Comparison of ENCODE assay signal across 13 cellular contexts in the genomic region with DNA sequence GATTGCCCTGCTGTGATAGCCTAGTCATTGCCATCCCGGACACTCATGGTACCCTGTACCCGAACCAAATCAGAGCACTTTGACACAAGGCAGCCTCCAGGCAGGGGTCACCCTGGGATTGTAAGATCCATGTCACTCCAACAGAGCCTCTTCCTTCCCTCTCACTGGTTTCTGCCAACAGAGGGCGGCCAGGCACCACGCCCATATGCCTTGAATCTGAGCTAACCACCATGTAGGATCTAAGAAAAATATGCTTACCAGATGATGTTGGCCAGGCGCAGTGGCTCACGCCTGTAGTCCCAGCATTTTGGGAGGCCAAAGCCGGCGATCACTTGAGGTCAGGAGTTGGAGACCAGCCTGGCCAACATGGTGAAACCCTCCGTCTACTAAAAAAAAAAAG.
DNase-seq lines count a peak whose midpoint lies in the region; ATAC-seq, FAIRE-seq and TF ChIP-seq lines count a peak whose summit lies in the region.
"Had no signal": no experiment of that assay in that cellular context is flagged by ENCODE, and none has a peak within 500 bp of the region (broad histone marks: within the 10 kb centered on the region; RNA-seq: fewer than 3 reads in every experiment).

No MANE protein-coding gene starts in this region.

- H3K27me3 ChIP-seq in endothelial cell of umbilical vein (ENCODE audit: control insufficient read depth in 2 of 2, insufficient read depth in 2 of 2, low read length in 2 of 2), result no peaks in the 10 kb centered on the region
- no peaks in the 10 kb centered on the region for H3K27me3 ChIP-seq in transverse colon

- no peaks in the 10 kb centered on the region for H3K79me2 ChIP-seq in endothelial cell of umbilical vein (ENCODE audit: control insufficient read depth, insufficient read depth, low read length)

- no peak overlapping the region for H3K4me2 ChIP-seq in endothelial cell of umbilical vein (ENCODE audit: insufficient read depth, low read length)

- TF ChIP-seq CTCF in endothelial cell of umbilical vein (IDR thresholded peaks at IDR 0.05; ENCODE audit: extremely low read depth in 1 of 2, insufficient read depth in 1 of 2, low read depth in 1 of 2, low read length in 2 of 2), result no peak
- TF ChIP-seq CTCF in natural killer cell (IDR thresholded peaks at IDR 0.05), result no peak
- TF ChIP-seq CTCF in transverse colon (IDR thresholded peaks at IDR 0.05), result no peak

- H3K27me3 Mint-ChIP-seq in natural killer cell (ENCODE audit: low read depth in 2 of 2), result peaks cover 0 to 8% of the 10 kb centered on the region in 2 donors
- H3K27me3 Mint-ChIP-seq: activated T-cell treated with anti-CD3 and anti-CD28 coated beads, Interleukin-2, amount 50 U/mL, for 24 hours had no signal

- H3K4me1 ChIP-seq in endothelial cell of umbilical vein (ENCODE audit: control insufficient read depth, extremely low read depth, insufficient read depth, low read length) (no peaks in the 10 kb centered on the region), transverse colon (no peaks in the 10 kb centered on the region)

- dilution Hi-C loops in endothelial cell of umbilical vein (cut with MboI; ENCODE audit: extremely low pct_ligation_motif_present, low sequenced_read_pairs), result no loop called here

- CTCF ChIA-PET in endothelial cell of umbilical vein (lab: Charles Lee), result interaction anchor here (0.5 to 0.9 kb wide), 3 partner anchors 17 to 332 kb away, joined by 3 to 4 read pairs (median 4); no protein-coding TSS in a partner anchor

- no peak overlapping the region for H3K4me3 Mint-ChIP-seq in natural killer cell
- H3K4me3 Mint-ChIP-seq: activated T-cell treated with anti-CD3 and anti-CD28 coated beads, Interleukin-2, amount 50 U/mL, for 24 hours had no signal

- no peaks in the 10 kb centered on the region for H3K4me1 Mint-ChIP-seq in natural killer cell

- H2AFZ ChIP-seq in endothelial cell of umbilical vein (ENCODE audit: low read depth, low read length), result no peak overlapping the region

- in situ Hi-C loops in ACHN (cut with HindIII; ENCODE audit: low pct_ligation_motif_present, low pct_unique_long_range_greater_than_20kb, low sequenced_read_pairs), result no loop called here
- in situ Hi-C loops in transverse colon (cut with MboI; ENCODE audit: low pct_ligation_motif_present in 1 of 4, low pct_unique_long_range_greater_than_20kb in 1 of 4, low sequenced_read_pairs in 3 of 4), result loop anchor here in 1 of 4 donors (25.0 kb wide), 1 partner anchor 112 kb away; no protein-coding TSS in a partner anchor

- WGBS in transverse colon (ENCODE audit: low coverage in 1 of 2), 2 donors, result 94 to 99% methylated on average over 8 to 9 of the region's 9 CpGs

- no peaks in the 10 kb centered on the region for H3K9me3 Mint-ChIP-seq in natural killer cell

- H3K9me1 ChIP-seq in endothelial cell of umbilical vein (replicated peaks; ENCODE audit: control insufficient read depth, extremely low read depth, insufficient read depth, low read length), result no peaks in the 10 kb centered on the region

- H3K27ac ChIP-seq in endothelial cell of umbilical vein (ENCODE audit: insufficient read depth, low read depth, low read length), result no peak overlapping the region
- H3K27ac ChIP-seq in transverse colon, result no peak overlapping the region

- no peak overlapping the region for H3K27ac Mint-ChIP-seq in natural killer cell
- H3K27ac Mint-ChIP-seq: activated T-cell treated with anti-CD3 and anti-CD28 coated beads, Interleukin-2, amount 50 U/mL, for 24 hours had no signal

- H3K9me3 ChIP-seq in endothelial cell of umbilical vein (replicated peaks; ENCODE audit: control insufficient read depth, insufficient read depth, low read length) (no peaks in the 10 kb centered on the region), transverse colon (peaks cover 0 to 6% of the 10 kb centered on the region in 2 donors)

- no peaks in the 10 kb centered on the region for H3K36me3 ChIP-seq in endothelial cell of umbilical vein (ENCODE audit: control insufficient read depth in 2 of 2, extremely low read depth in 1 of 2, insufficient read depth in 2 of 2, low read length in 2 of 2)
- H3K36me3 ChIP-seq in transverse colon, result no peaks in the 10 kb centered on the region

- TF ChIP-seq EP300 in transverse colon (IDR thresholded peaks at IDR 0.05; ENCODE audit: low read depth), result no peak

- H3K9ac ChIP-seq in endothelial cell of umbilical vein (replicated peaks; ENCODE audit: extremely low read depth, insufficient read depth, low read length), result no peak overlapping the region

- FAIRE-seq in endothelial cell of umbilical vein (lab: Jason Lieb, UNC), result peak; percentile 53
- FAIRE-seq: GM12878, RCC 7860 had no signal

- BruUV-seq in endothelial cell of umbilical vein (replicated peaks; lab: Mats Ljungman, UMichigan), result no TSS peak

- TF ChIP-seq POLR2A in endothelial cell of umbilical vein (IDR thresholded peaks at IDR 0.05; ENCODE audit: low read depth, low read length) (no peak), transverse colon (IDR thresholded peaks at IDR 0.05) (no peak)

- peak; percentile 7 for DNase-seq in ACHN
- DNase-seq in EH (ENCODE audit: low read depth), result peak; percentile 35
- DNase-seq in NCI-H460 (ENCODE audit: extremely low read depth, low read depth), result peak; percentile 11
- no peak for DNase-seq in endothelial cell of umbilical vein (ENCODE audit: low read depth, low spot score)
- DNase-seq in cerebellar cortex (ENCODE audit: low spot score), result no peak
- no peak for DNase-seq in natural killer cell
- DNase-seq in glomerular visceral epithelial cell (ENCODE audit: extremely low spot score), result no peak
- no peak for DNase-seq in transverse colon
- DNase-seq: activated T-cell treated with anti-CD3 and anti-CD28 coated beads, Interleukin-2, amount 50 U/mL, for 24 hours; stimulated activated CD4-positive, alpha-beta T cell treated with anti-CD3 and anti-CD28 coated beads, Interleukin-2, amount 100 ng/mL, for 48 hours; stimulated activated naive CD4-positive, alpha-beta T cell had no signal

- H3K4me3 ChIP-seq in endothelial cell of umbilical vein (replicated peaks in 1 of 3; ENCODE audit: insufficient read depth in 1 of 3, low read depth in 1 of 3, low read length in 3 of 3) (no peak overlapping the region), transverse colon (no peak overlapping the region)
- H3K4me3 ChIP-seq: GM12878 had no signal

- intact Hi-C loops in endothelial cell of umbilical vein (cut with micrococcal nuclease), result no loop called here
- intact Hi-C loops in natural killer cell (cut with micrococcal nuclease), result no loop called here
- intact Hi-C loops in transverse colon (cut with DNase I; ENCODE audit: low total_unique reads), result no loop called here

- no peaks in the 10 kb centered on the region for H3K36me3 Mint-ChIP-seq in natural killer cell

- POLR2A ChIA-PET in endothelial cell of umbilical vein (lab: Charles Lee), result no interaction called here

- no peak for ATAC-seq in natural killer cell
- ATAC-seq: GM12878 had no signal

- H4K20me1 ChIP-seq in endothelial cell of umbilical vein (replicated peaks; ENCODE audit: control insufficient read depth, extremely low read depth, insufficient read depth, low read length), result no peaks in the 10 kb centered on the region

TF ChIP-seq in endothelial cell of umbilical vein, 7 proteins besides CTCF, POLR2A, EP300 and RAD21:
- TF ChIP-seq JUN (IDR thresholded peaks at IDR 0.05; ENCODE audit: borderline replicate concordance, insufficient read depth, insufficient read length, low read depth), result no peak
- TF ChIP-seq MYC (IDR thresholded peaks at IDR 0.05; ENCODE audit: low read depth, low read length), result no peak
- no peak for TF ChIP-seq FOS (IDR thresholded peaks at IDR 0.05; ENCODE audit: borderline replicate concordance, insufficient read depth, low read length)
- TF ChIP-seq GATA2 (IDR thresholded peaks at IDR 0.05; ENCODE audit: insufficient read depth, insufficient read length, low read depth, low read length), result no peak
- no peak for TF ChIP-seq POLR2AphosphoS5 (IDR thresholded peaks at IDR 0.05; ENCODE audit: insufficient read depth, low read depth, low read length)
- TF ChIP-seq, protein P1, sequence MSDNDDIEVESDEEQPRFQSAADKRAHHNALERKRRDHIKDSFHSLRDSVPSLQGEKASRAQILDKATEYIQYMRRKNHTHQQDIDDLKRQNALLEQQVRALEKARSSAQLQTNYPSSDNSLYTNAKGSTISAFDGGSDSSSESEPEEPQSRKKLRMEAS (IDR thresholded peaks at IDR 0.05; ENCODE audit: insufficient read depth, insufficient read length), result no peak

Comparison
In these comparisons a context has a peak if more than half of its experiments do, and no peak if none do; other contexts are left out.
1. DNase-seq: peak in ACHN (single experiment), EH (single experiment) and NCI-H460 (single experiment); none in endothelial cell of umbilical vein (single experiment), cerebellar cortex (single experiment), natural killer cell (single experiment), glomerular visceral epithelial cell (single experiment) and transverse colon (single experiment).